In genomic region chr2:22487036-22487435, GRCh38 we compare ENCODE assay signal across 32 cellular contexts.
"Had no signal": no experiment of that assay in that cellular context is flagged by ENCODE, and none has a peak within 500 bp of the region (broad histone marks: within the 10 kb centered on the region; RNA-seq: fewer than 3 reads in every experiment).

No MANE protein-coding gene starts in this region.

- H3K4me1 ChIP-seq: adrenal gland, colonic mucosa, esophagus squamous epithelium, gastroesophageal sphincter had no signal

- H3K4me3 Mint-ChIP-seq: activated CD4-positive, alpha-beta memory T cell treated with anti-CD3 and anti-CD28 coated beads for 36 hours; activated CD4-positive, alpha-beta T cell treated with anti-CD3 and anti-CD28 coated beads for 36 hours; activated CD4-positive, alpha-beta T cell treated with anti-CD3 and anti-CD28 coated beads, Interleukin-2, amount 10 ng/mL, durations not matched to agents 24 days and 14 days; activated CD8-positive, alpha-beta memory T cell treated with anti-CD3 and anti-CD28 coated beads, Interleukin-2, amount 10 ng/mL, durations not matched to agents 7 days and 5 days; activated CD8-positive, alpha-beta T cell treated with anti-CD3 and anti-CD28 coated beads, Interleukin-2, amount 10 ng/mL, durations not matched to agents 7 days and 5 days; activated naive CD4-positive, alpha-beta T cell treated with anti-CD3 and anti-CD28 coated beads for 36 hours; activated naive CD4-positive, alpha-beta T cell treated with anti-CD3 and anti-CD28 coated beads, Interleukin-2, amount 50 U/mL, for 24 hours; activated naive CD8-positive, alpha-beta T cell treated with anti-CD3 and anti-CD28 coated beads for 36 hours; activated naive CD8-positive, alpha-beta T cell treated with anti-CD3 and anti-CD28 coated beads, Interleukin-2, amount 50 U/mL, for 24 hours; activated T-helper 1 cell treated with anti-CD3 and anti-CD28 coated beads, Interleukin-12 subunit alpha, Interleukin-12 subunit beta, Interleukin-2, Interleukin-4 antibody, amounts not matched to agents 30 ng/mL and 10 ng/mL and 1 ng/mL, durations not matched to agents 14 hours and 24 hours and 36 hours; brain had no signal

- ATAC-seq: activated CD4-positive, alpha-beta T cell treated with anti-CD3 and anti-CD28 coated beads for 36 hours; activated CD8-positive, alpha-beta memory T cell treated with anti-CD3 and anti-CD28 coated beads, Interleukin-2, amount 10 ng/mL, durations not matched to agents 7 days and 5 days; activated CD8-positive, alpha-beta T cell treated with anti-CD3 and anti-CD28 coated beads, Interleukin-2, amount 10 ng/mL, durations not matched to agents 7 days and 5 days; activated naive CD8-positive, alpha-beta T cell treated with anti-CD3 and anti-CD28 coated beads, Interleukin-2, amount 50 U/mL, for 24 hours; gastroesophageal sphincter had no signal

- H3K36me3 Mint-ChIP-seq: activated CD4-positive, alpha-beta memory T cell treated with anti-CD3 and anti-CD28 coated beads for 36 hours; activated CD8-positive, alpha-beta memory T cell treated with anti-CD3 and anti-CD28 coated beads, Interleukin-2, amount 10 ng/mL, durations not matched to agents 7 days and 5 days; activated naive CD4-positive, alpha-beta T cell treated with anti-CD3 and anti-CD28 coated beads, Interleukin-2, amount 50 U/mL, for 24 hours; activated naive CD8-positive, alpha-beta T cell treated with anti-CD3 and anti-CD28 coated beads for 36 hours; brain had no signal

- H3K9me3 Mint-ChIP-seq: activated CD4-positive, alpha-beta T cell treated with anti-CD3 and anti-CD28 coated beads, Interleukin-2, amount 10 ng/mL, durations not matched to agents 24 days and 14 days; activated naive CD8-positive, alpha-beta T cell treated with anti-CD3 and anti-CD28 coated beads for 36 hours; activated T-helper 1 cell treated with anti-CD3 and anti-CD28 coated beads, Interleukin-12 subunit alpha, Interleukin-12 subunit beta, Interleukin-2, Interleukin-4 antibody, amounts not matched to agents 30 ng/mL and 10 ng/mL and 1 ng/mL, durations not matched to agents 14 hours and 24 hours and 36 hours; activated T-helper 2 cell treated with anti-CD3 and anti-CD28 coated beads, Interferon-gamma antibody, Interleukin-2, Interleukin-4, amounts not matched to agents 10 μg/mL and 5 μg/mL and 100 μg/mL, durations not matched to agents 14 hours and 24 hours and 36 hours had no signal

- H3K4me3 ChIP-seq: adrenal gland, ascending aorta, breast epithelium, cardiac muscle cell, colonic mucosa, esophagus squamous epithelium, gastroesophageal sphincter had no signal

- H3K4me1 Mint-ChIP-seq: activated CD4-positive, alpha-beta T cell treated with anti-CD3 and anti-CD28 coated beads for 36 hours; activated CD4-positive, alpha-beta T cell treated with anti-CD3 and anti-CD28 coated beads, Interleukin-2, amount 10 ng/mL, durations not matched to agents 24 days and 14 days; activated CD8-positive, alpha-beta memory T cell treated with anti-CD3 and anti-CD28 coated beads, Interleukin-2, amount 10 ng/mL, durations not matched to agents 7 days and 5 days; activated naive CD4-positive, alpha-beta T cell treated with anti-CD3 and anti-CD28 coated beads, Interleukin-2, amount 50 U/mL, for 24 hours; activated naive CD8-positive, alpha-beta T cell treated with anti-CD3 and anti-CD28 coated beads for 36 hours; activated naive CD8-positive, alpha-beta T cell treated with anti-CD3 and anti-CD28 coated beads, Interleukin-2, amount 50 U/mL, for 24 hours had no signal

- DNase-seq: activated CD4-positive, alpha-beta memory T cell treated with anti-CD3 and anti-CD28 coated beads for 36 hours; activated CD4-positive, alpha-beta T cell treated with anti-CD3 and anti-CD28 coated beads for 36 hours; activated CD4-positive, alpha-beta T cell treated with anti-CD3 and anti-CD28 coated beads, Interleukin-2, amount 10 ng/mL, durations not matched to agents 24 days and 14 days; activated CD4-positive, CD25-positive, alpha-beta regulatory T cell; activated CD4-positive, CD25-positive, alpha-beta regulatory T cell treated with anti-CD3 and anti-CD28 coated beads, Interleukin-2, amount 50 U/mL, for 72 hours; activated CD8-positive, alpha-beta memory T cell treated with anti-CD3 and anti-CD28 coated beads, Interleukin-2, amount 10 ng/mL, durations not matched to agents 7 days and 5 days; activated CD8-positive, alpha-beta memory T cell treated with anti-CD3 and anti-CD28 coated beads, Interleukin-2, amount 50 U/mL, for 4 hours; activated CD8-positive, alpha-beta T cell treated with anti-CD3 and anti-CD28 coated beads, Interleukin-2, amount 10 ng/mL, durations not matched to agents 7 days and 5 days; activated effector memory CD4-positive, alpha-beta T cell treated with anti-CD3 and anti-CD28 coated beads, Interleukin-2, amount 50 U/mL, for 16 hours; activated naive CD4-positive, alpha-beta T cell treated with anti-CD3 and anti-CD28 coated beads for 36 hours; activated naive CD8-positive, alpha-beta T cell treated with anti-CD3 and anti-CD28 coated beads for 36 hours; activated naive CD8-positive, alpha-beta T cell treated with anti-CD3 and anti-CD28 coated beads, Interleukin-2, amount 50 U/mL, for 24 hours; activated T-cell treated with anti-CD3 and anti-CD28 coated beads, Interleukin-2, amount 50 U/mL, for 1 hour; activated T-cell treated with anti-CD3 and anti-CD28 coated beads, Interleukin-2, amount 50 U/mL, for 48 hours; adrenal gland; amygdala; central memory CD4-positive, alpha-beta T cell; cerebellar nuclear complex; colonic mucosa; effector memory CD4-positive, alpha-beta T cell; esophagus squamous epithelium; foreskin melanocyte; T-helper 2 cell had no signal

- H3K27ac ChIP-seq: adrenal gland, ascending aorta, breast epithelium, cardiac muscle cell, colonic mucosa, epithelial cell of prostate, esophagus squamous epithelium, gastroesophageal sphincter had no signal

- H3K27ac Mint-ChIP-seq: activated CD4-positive, alpha-beta memory T cell treated with anti-CD3 and anti-CD28 coated beads for 36 hours; activated CD4-positive, alpha-beta T cell treated with anti-CD3 and anti-CD28 coated beads for 36 hours; activated CD4-positive, alpha-beta T cell treated with anti-CD3 and anti-CD28 coated beads, Interleukin-2, amount 10 ng/mL, durations not matched to agents 24 days and 14 days; activated CD8-positive, alpha-beta memory T cell treated with anti-CD3 and anti-CD28 coated beads, Interleukin-2, amount 10 ng/mL, durations not matched to agents 7 days and 5 days; activated CD8-positive, alpha-beta T cell treated with anti-CD3 and anti-CD28 coated beads, Interleukin-2, amount 10 ng/mL, durations not matched to agents 7 days and 5 days; activated naive CD4-positive, alpha-beta T cell treated with anti-CD3 and anti-CD28 coated beads for 36 hours; activated naive CD4-positive, alpha-beta T cell treated with anti-CD3 and anti-CD28 coated beads, Interleukin-2, amount 50 U/mL, for 24 hours; activated naive CD8-positive, alpha-beta T cell treated with anti-CD3 and anti-CD28 coated beads for 36 hours; activated naive CD8-positive, alpha-beta T cell treated with anti-CD3 and anti-CD28 coated beads, Interleukin-2, amount 50 U/mL, for 24 hours; activated T-helper 1 cell treated with anti-CD3 and anti-CD28 coated beads, Interleukin-12 subunit alpha, Interleukin-12 subunit beta, Interleukin-2, Interleukin-4 antibody, amounts not matched to agents 30 ng/mL and 10 ng/mL and 1 ng/mL, durations not matched to agents 14 hours and 24 hours and 36 hours; activated T-helper 2 cell treated with anti-CD3 and anti-CD28 coated beads, Interferon-gamma antibody, Interleukin-2, Interleukin-4, amounts not matched to agents 10 μg/mL and 5 μg/mL and 100 μg/mL, durations not matched to agents 14 hours and 24 hours and 36 hours; brain had no signal

- H3K36me3 ChIP-seq: adrenal gland, ascending aorta, breast epithelium, cardiac muscle cell, colonic mucosa, esophagus squamous epithelium, gastroesophageal sphincter had no signal

- H3K27me3 Mint-ChIP-seq: activated CD4-positive, alpha-beta memory T cell treated with anti-CD3 and anti-CD28 coated beads for 36 hours; activated CD4-positive, alpha-beta T cell treated with anti-CD3 and anti-CD28 coated beads for 36 hours; activated CD4-positive, alpha-beta T cell treated with anti-CD3 and anti-CD28 coated beads, Interleukin-2, amount 10 ng/mL, durations not matched to agents 24 days and 14 days; activated CD8-positive, alpha-beta memory T cell treated with anti-CD3 and anti-CD28 coated beads, Interleukin-2, amount 10 ng/mL, durations not matched to agents 7 days and 5 days; activated naive CD4-positive, alpha-beta T cell treated with anti-CD3 and anti-CD28 coated beads, Interleukin-2, amount 50 U/mL, for 24 hours; activated naive CD8-positive, alpha-beta T cell treated with anti-CD3 and anti-CD28 coated beads for 36 hours; activated naive CD8-positive, alpha-beta T cell treated with anti-CD3 and anti-CD28 coated beads, Interleukin-2, amount 50 U/mL, for 24 hours had no signal

- H3K27me3 ChIP-seq: adrenal gland, ascending aorta, breast epithelium, cardiac muscle cell, colonic mucosa, esophagus squamous epithelium, gastroesophageal sphincter had no signal

- H3K9me3 ChIP-seq: adrenal gland, ascending aorta, breast epithelium, colonic mucosa, esophagus squamous epithelium, gastroesophageal sphincter had no signal
